31 cellular contexts compared by ENCODE assay signal in the genomic region with DNA sequence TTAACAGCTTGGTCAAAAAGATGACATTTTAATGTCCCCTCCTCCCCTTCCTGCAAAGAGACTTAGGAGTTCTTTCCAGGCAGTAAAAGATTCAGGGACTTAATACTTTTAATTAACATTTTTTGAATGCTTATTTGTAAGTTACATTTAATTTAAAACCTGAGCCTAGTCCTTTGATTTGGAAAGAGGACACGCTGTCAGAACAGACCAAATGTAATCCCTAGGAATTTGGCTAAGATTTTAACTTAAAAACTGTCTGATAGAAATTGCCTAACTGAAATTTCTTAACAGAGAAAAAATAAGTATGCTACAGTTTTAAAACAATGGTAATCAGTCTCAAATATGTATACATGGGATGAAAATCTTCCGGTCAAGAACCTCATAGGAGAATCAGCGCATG.
DNase-seq lines count a peak whose midpoint lies in the region; ATAC-seq and TF ChIP-seq lines count a peak whose summit lies in the region.
"Had no signal": no experiment of that assay in that cellular context is flagged by ENCODE, and none has a peak within 500 bp of the region (broad histone marks: within the 10 kb centered on the region; RNA-seq: fewer than 3 reads in every experiment).

No MANE protein-coding gene starts in this region.

- H3K36me3 Mint-ChIP-seq in chondrocyte (ENCODE audit: low read depth) (peaks cover 7% of the 10 kb centered on the region), mesothelial cell of epicardium (peaks cover 12% of the 10 kb centered on the region)
- H3K36me3 Mint-ChIP-seq: activated naive CD8-positive, alpha-beta T cell treated with anti-CD3 and anti-CD28 coated beads for 36 hours; CD14-positive monocyte; stimulated activated memory B cell treated with anti-CD40 and anti-IgM and Interleukin-4, amounts not matched to agents 10 μg/mL and 1 μg/mL and 100 μg/mL, for 72 hours had no signal

- H3K27ac ChIP-seq in cardiac muscle cell (peak overlapping the region; percentile 59), smooth muscle cell (ENCODE audit: low read depth) (peak overlapping the region; percentile 95)
- H3K27ac ChIP-seq: 22Rv1, RWPE1, upper lobe of right lung had no signal

- DNase-seq in cardiac muscle cell (ENCODE audit: low read depth in 1 of 2, low spot score in 1 of 2) (no peak), Right ventricle myocardium inferior (ENCODE audit: missing footprints) (no peak), chondrocyte (ENCODE audit: low spot score) (no peak), mesothelial cell of epicardium (ENCODE audit: low spot score in 2 of 2, unreplicated experiment in 2 of 2) (no peak), smooth muscle cell (lab: John Stamatoyannopoulos, UW; ENCODE audit: unreplicated experiment) (no peak), DMS53 (lab: John Stamatoyannopoulos, UW) (no peak), GM20000 (ENCODE audit: low spot score) (no peak)
- DNase-seq: activated B cell treated with CpG ODN at 0.5 μM for 24 hours; activated CD4-positive, alpha-beta T cell treated with anti-CD3 and anti-CD28 coated beads, Interleukin-2, amount 10 ng/mL, durations not matched to agents 7 days and 5 days; activated effector memory CD4-positive, alpha-beta T cell treated with Interleukin-2 at 50 U/mL for 16 hours; activated naive CD8-positive, alpha-beta T cell treated with anti-CD3 and anti-CD28 coated beads for 36 hours; activated T-cell treated with anti-CD3 and anti-CD28 coated beads, Interleukin-2, amount 50 U/mL, for 1 hour; aorta; caudate nucleus; cortex of kidney; DMS79; effector memory CD4-positive, alpha-beta T cell; erythroblast; foreskin fibroblast; GOT3; hippocampal formation; NCI-H1092 treated with DMSO at 0.1 percent for 48 hours; NCI-H187; NCI-H82; upper lobe of right lung had no signal

- H2AFZ ChIP-seq in smooth muscle cell (ENCODE audit: low read depth): no peak overlapping the region

- H3K4me1 ChIP-seq in cardiac muscle cell (ENCODE audit: low read depth): peaks cover 9% of the 10 kb centered on the region
- peaks cover 27% of the 10 kb centered on the region for H3K4me1 ChIP-seq in smooth muscle cell (ENCODE audit: low read depth)

- H3K4me3 ChIP-seq in cardiac muscle cell: no peak overlapping the region
- H3K4me3 ChIP-seq in smooth muscle cell: no peak overlapping the region
- H3K4me3 ChIP-seq: K562, upper lobe of right lung had no signal

- peak overlapping the region; percentile 85 for H3K27ac Mint-ChIP-seq in chondrocyte (ENCODE audit: unreplicated experiment)
- peak overlapping the region; percentile 32 for H3K27ac Mint-ChIP-seq in mesothelial cell of epicardium
- H3K27ac Mint-ChIP-seq: activated B cell treated with CpG ODN at 0.5 μM for 24 hours; activated CD4-positive, alpha-beta T cell treated with anti-CD3 and anti-CD28 coated beads, Interleukin-2, amount 10 ng/mL, durations not matched to agents 7 days and 5 days; activated naive CD8-positive, alpha-beta T cell treated with anti-CD3 and anti-CD28 coated beads for 36 hours; CD14-positive monocyte; stimulated activated memory B cell treated with anti-CD40 and anti-IgM and Interleukin-4, amounts not matched to agents 10 μg/mL and 1 μg/mL and 100 μg/mL, for 72 hours had no signal

- peaks cover 6% of the 10 kb centered on the region for H3K79me2 ChIP-seq in smooth muscle cell (ENCODE audit: low read depth)

- H3K4me2 ChIP-seq in smooth muscle cell: peak overlapping the region; percentile 57

- H3K36me3 ChIP-seq in cardiac muscle cell (peaks cover 20% of the 10 kb centered on the region), smooth muscle cell (ENCODE audit: low read depth) (no peaks in the 10 kb centered on the region)

- 66% methylated on average over 3 of the region's 3 CpGs for WGBS in smooth muscle cell (ENCODE audit: low lambda C conversion rate)

- H3K4me1 Mint-ChIP-seq in chondrocyte (ENCODE audit: low read depth) (peaks cover 81% of the 10 kb centered on the region), mesothelial cell of epicardium (peaks cover 79% of the 10 kb centered on the region)
- H3K4me1 Mint-ChIP-seq: activated CD4-positive, alpha-beta T cell treated with anti-CD3 and anti-CD28 coated beads, Interleukin-2, amount 10 ng/mL, durations not matched to agents 7 days and 5 days; activated naive CD8-positive, alpha-beta T cell treated with anti-CD3 and anti-CD28 coated beads for 36 hours had no signal

- H3K4me3 Mint-ChIP-seq in chondrocyte (ENCODE audit: unreplicated experiment): no peak overlapping the region
- H3K4me3 Mint-ChIP-seq in mesothelial cell of epicardium: no peak overlapping the region
- H3K4me3 Mint-ChIP-seq: activated B cell treated with CpG ODN at 0.5 μM for 24 hours; activated CD4-positive, alpha-beta T cell treated with anti-CD3 and anti-CD28 coated beads, Interleukin-2, amount 10 ng/mL, durations not matched to agents 7 days and 5 days; activated naive CD8-positive, alpha-beta T cell treated with anti-CD3 and anti-CD28 coated beads for 36 hours; CD14-positive monocyte; stimulated activated memory B cell treated with anti-CD40 and anti-IgM and Interleukin-4, amounts not matched to agents 10 μg/mL and 1 μg/mL and 100 μg/mL, for 72 hours had no signal

- intact Hi-C loops in Right ventricle myocardium inferior (cut with DNase I): no loop called here

- H3K9me3 ChIP-seq in cardiac muscle cell (ENCODE audit: low read depth): no peaks in the 10 kb centered on the region
- H3K9me3 ChIP-seq in smooth muscle cell (replicated peaks; ENCODE audit: low read depth): no peaks in the 10 kb centered on the region
- H3K9me3 ChIP-seq: upper lobe of right lung had no signal

- H3K9ac ChIP-seq in smooth muscle cell (ENCODE audit: low read depth): no peak overlapping the region

- peaks cover 49% of the 10 kb centered on the region for H3F3A ChIP-seq in smooth muscle cell (ENCODE audit: low read depth)

- TF ChIP-seq CTCF in cardiac muscle cell (IDR thresholded peaks at IDR 0.05; ENCODE audit: low read depth, low read length): no peak
- TF ChIP-seq CTCF in chondrocyte (IDR thresholded peaks at IDR 0.05): no peak
- no peak for TF ChIP-seq CTCF in mesothelial cell of epicardium (IDR thresholded peaks at IDR 0.05; ENCODE audit: unreplicated experiment)
- no peak for TF ChIP-seq CTCF in smooth muscle cell (IDR thresholded peaks at IDR 0.05; ENCODE audit: borderline replicate concordance, insufficient read depth, poor library complexity, severe bottlenecking)
- no peak for TF ChIP-seq CTCF in GM20000 (IDR thresholded peaks at IDR 0.05; ENCODE audit: extremely low read depth, missing control alignments)

- ATAC-seq in Right ventricle myocardium inferior (no peak), GM21381 (IDR thresholded peaks at IDR 0.05; ENCODE audit: unreplicated experiment) (no peak)
- ATAC-seq: K562; stimulated activated memory B cell treated with anti-CD40 and anti-IgM and Interleukin-4, amounts not matched to agents 10 μg/mL and 1 μg/mL and 100 μg/mL, for 72 hours; upper lobe of right lung had no signal

- H3K27me3 Mint-ChIP-seq in chondrocyte (ENCODE audit: low read depth) (no peaks in the 10 kb centered on the region), mesothelial cell of epicardium (ENCODE audit: low read depth) (no peaks in the 10 kb centered on the region)
- H3K27me3 Mint-ChIP-seq: activated naive CD8-positive, alpha-beta T cell treated with anti-CD3 and anti-CD28 coated beads for 36 hours; stimulated activated memory B cell treated with anti-CD40 and anti-IgM and Interleukin-4, amounts not matched to agents 10 μg/mL and 1 μg/mL and 100 μg/mL, for 72 hours had no signal

- no peaks in the 10 kb centered on the region for H4K20me1 ChIP-seq in smooth muscle cell (ENCODE audit: low read depth)

- H3K9me3 Mint-ChIP-seq in chondrocyte (ENCODE audit: low read depth): no peaks in the 10 kb centered on the region
- H3K9me3 Mint-ChIP-seq in mesothelial cell of epicardium: peaks cover 3% of the 10 kb centered on the region
- H3K9me3 Mint-ChIP-seq: activated B cell treated with CpG ODN at 0.5 μM for 24 hours; activated CD4-positive, alpha-beta T cell treated with anti-CD3 and anti-CD28 coated beads, Interleukin-2, amount 10 ng/mL, durations not matched to agents 7 days and 5 days; activated naive CD8-positive, alpha-beta T cell treated with anti-CD3 and anti-CD28 coated beads for 36 hours; stimulated activated memory B cell treated with anti-CD40 and anti-IgM and Interleukin-4, amounts not matched to agents 10 μg/mL and 1 μg/mL and 100 μg/mL, for 72 hours had no signal

- H3K27me3 ChIP-seq in cardiac muscle cell (no peaks in the 10 kb centered on the region), smooth muscle cell (ENCODE audit: low read depth) (no peaks in the 10 kb centered on the region)
- H3K27me3 ChIP-seq: upper lobe of right lung had no signal
